8 cellular contexts compared by ENCODE assay signal in genomic region chr16:21158208-21159110, GRCh38. TPM values are rescaled to one million over a fixed set of nuclear protein-coding genes. Genes with fewer than 3 reads are reported as not detected.
A peak's percentile ranks its signal among the peaks of the same experiment; 100 is the strongest.
DNase-seq lines count a peak whose midpoint lies in the region; ATAC-seq and TF ChIP-seq lines count a peak whose summit lies in the region.

TSS of gene LDAF1 (plus strand) at chr16:21158674. CDS start at chr16:21161183, 2,509 bp downstream.

- H3K27ac ChIP-seq in CD8-positive, alpha-beta memory T cell (ENCODE audit: low read depth, low read length) = peak within 1 kb of the TSS; percentile 41
- H3K27ac ChIP-seq in Panc1 (ENCODE audit: low read length) = peak within 1 kb of the TSS; percentile 65
- H3K27ac ChIP-seq in fibroblast of lung (ENCODE audit: insufficient read depth, low read length) = peak within 1 kb of the TSS; percentile 71

- CTCF ChIA-PET in CD8-positive, alpha-beta memory T cell (lab: Charles Lee) = interaction anchor here (1.0 to 1.4 kb wide), 3 partner anchors 31 to 367 kb away, joined by 3 read pairs; no protein-coding TSS in a partner anchor
- CTCF ChIA-PET in Panc1 (lab: Charles Lee) = interaction anchor here (0.7 to 1.8 kb wide), 2 partner anchors 9 to 142 kb away, joined by 4 to 7 read pairs; no protein-coding TSS in a partner anchor

- H3K9me3 Mint-ChIP-seq in CD8-positive, alpha-beta memory T cell = no peaks in the 10 kb centered on the region
- H3K9me3 Mint-ChIP-seq in naive thymus-derived CD8-positive, alpha-beta T cell = no peaks in the 10 kb centered on the region
- H3K9me3 Mint-ChIP-seq in stimulated activated memory B cell treated with anti-CD40 and anti-IgM and Interleukin-4, amounts not matched to agents 10 μg/mL and 1 μg/mL and 100 μg/mL, for 72 hours = no peaks in the 10 kb centered on the region

- no peaks in the 10 kb centered on the region for H3K36me3 ChIP-seq in CD8-positive, alpha-beta memory T cell (ENCODE audit: insufficient read depth, low read length)
- H3K36me3 ChIP-seq in Panc1 (ENCODE audit: control insufficient read depth, insufficient read depth, low read length) (no peaks in the 10 kb centered on the region; the same call in 1 of the 2 replicates), fibroblast of lung (ENCODE audit: control insufficient read depth, insufficient read depth, low read length) (no peaks in the 10 kb centered on the region)

- no peaks in the 10 kb centered on the region for H3K27me3 Mint-ChIP-seq in CD8-positive, alpha-beta memory T cell
- H3K27me3 Mint-ChIP-seq in naive thymus-derived CD8-positive, alpha-beta T cell = no peaks in the 10 kb centered on the region
- H3K27me3 Mint-ChIP-seq in stimulated activated memory B cell treated with anti-CD40 and anti-IgM and Interleukin-4, amounts not matched to agents 10 μg/mL and 1 μg/mL and 100 μg/mL, for 72 hours = no peaks in the 10 kb centered on the region

- intact Hi-C loops in Panc1 (cut with micrococcal nuclease; ENCODE audit: unreplicated experiment) = loop anchor here (5.0 kb wide), 1 partner anchor 144 kb away; no protein-coding TSS in a partner anchor

- ATAC-seq in GM19463 (IDR thresholded peaks at IDR 0.05; ENCODE audit: unreplicated experiment) (peak; percentile 84), Panc1 (peak; percentile 95)
- peak; percentile 97 to 98 for ATAC-seq in naive thymus-derived CD8-positive, alpha-beta T cell
- peak; percentile 96 for ATAC-seq in stimulated activated memory B cell treated with anti-CD40 and anti-IgM and Interleukin-4, amounts not matched to agents 10 μg/mL and 1 μg/mL and 100 μg/mL, for 72 hours

- no peaks in the 10 kb centered on the region for H3K79me2 ChIP-seq in fibroblast of lung (ENCODE audit: control insufficient read depth, insufficient read depth, low read length)

- in situ Hi-C loops in Panc1 (cut with HindIII; ENCODE audit: low pct_unique_long_range_greater_than_20kb, low sequenced_read_pairs) = no loop called here

- H3K9ac ChIP-seq in fibroblast of lung (ENCODE audit: insufficient read depth, low read length) = peak within 1 kb of the TSS; percentile 52

- DNase-seq in CD8-positive, alpha-beta memory T cell = peak; percentile 62 to 79 (median 68)
- peak; percentile 84 for DNase-seq in HT-29 (ENCODE audit: low spot score)
- DNase-seq in Panc1 (ENCODE audit: low read depth, low spot score) = no peak
- DNase-seq in activated T-helper 1 cell treated with Interleukin-2 at 50 U/mL for 16 hours (ENCODE audit: low read depth) = peak; percentile 73
- DNase-seq in fibroblast of lung (ENCODE audit: low read depth in 2 of 2) = peak; percentile 68 to 70
- DNase-seq in naive thymus-derived CD8-positive, alpha-beta T cell = peak; percentile 55 to 79 (median 73)

- H3K4me2 ChIP-seq in fibroblast of lung (ENCODE audit: extremely low read depth, insufficient read depth, low read length) = peak within 1 kb of the TSS; percentile 93

- H3K27ac Mint-ChIP-seq in CD8-positive, alpha-beta memory T cell = peak within 1 kb of the TSS; percentile 58 to 95 (median 84)
- peak within 1 kb of the TSS; percentile 37 to 90 (median 80) for H3K27ac Mint-ChIP-seq in naive thymus-derived CD8-positive, alpha-beta T cell
- H3K27ac Mint-ChIP-seq in stimulated activated memory B cell treated with anti-CD40 and anti-IgM and Interleukin-4, amounts not matched to agents 10 μg/mL and 1 μg/mL and 100 μg/mL, for 72 hours = peak within 1 kb of the TSS; percentile 83

- POLR2A ChIA-PET in CD8-positive, alpha-beta memory T cell (lab: Charles Lee) = interaction anchor here (0.5 kb wide), 1 partner anchor 398 kb away, joined by 6 read pairs; no protein-coding TSS in a partner anchor
- POLR2A ChIA-PET in Panc1 (lab: Charles Lee) = interaction anchor here (0.7 kb wide), 1 partner anchor 142 kb away, joined by 6 read pairs; no protein-coding TSS in a partner anchor
- POLR2A ChIA-PET in naive thymus-derived CD8-positive, alpha-beta T cell (lab: Charles Lee) = no interaction called here

- H3K4me3 ChIP-seq in CD8-positive, alpha-beta memory T cell (ENCODE audit: low read length) = peak within 1 kb of the TSS; percentile 88
- peak within 1 kb of the TSS; percentile 61 to 76 for H3K4me3 ChIP-seq in Panc1 (ENCODE audit: low read depth in 2 of 2, low read length in 2 of 2)
- peak within 1 kb of the TSS; percentile 61 to 82 (median 69) for H3K4me3 ChIP-seq in fibroblast of lung (replicated peaks in 1 of 4; ENCODE audit: control extremely low read depth in 1 of 4, insufficient read depth in 1 of 4, low read depth in 3 of 4, low read length in 4 of 4)

- no peaks in the 10 kb centered on the region for H3K9me3 ChIP-seq in CD8-positive, alpha-beta memory T cell (ENCODE audit: low read length)
- H3K9me3 ChIP-seq in Panc1 (ENCODE audit: control insufficient read depth, insufficient read depth, low read depth, low read length) (no peaks in the 10 kb centered on the region), fibroblast of lung (ENCODE audit: control insufficient read depth, insufficient read depth, low read depth, low read length) (no peaks in the 10 kb centered on the region)

- no peaks in the 10 kb centered on the region for H3K27me3 ChIP-seq in CD8-positive, alpha-beta memory T cell (ENCODE audit: insufficient read depth, low read length, poor library complexity, severe bottlenecking)
- H3K27me3 ChIP-seq in Panc1 (ENCODE audit: control insufficient read depth, insufficient read depth, low read length) (no peaks in the 10 kb centered on the region), fibroblast of lung (ENCODE audit: control insufficient read depth, insufficient read depth, low read length) (no peaks in the 10 kb centered on the region)

- no peaks in the 10 kb centered on the region for H4K20me1 ChIP-seq in fibroblast of lung (ENCODE audit: control insufficient read depth, extremely low read depth, insufficient read depth, low read length)

- H3K4me1 ChIP-seq in CD8-positive, alpha-beta memory T cell (ENCODE audit: insufficient read depth, low read length) = peaks cover 19% of the 10 kb centered on the region
- H3K4me1 ChIP-seq in Panc1 (ENCODE audit: control insufficient read depth, insufficient read depth, low read length) (peaks cover 3% of the 10 kb centered on the region; the same call in 1 of the 2 replicates), fibroblast of lung (ENCODE audit: control insufficient read depth, extremely low read depth, insufficient read depth, low read length) (peaks cover 17% of the 10 kb centered on the region)

- TF ChIP-seq CTCF in Panc1 (IDR thresholded peaks at IDR 0.05) (no peak), fibroblast of lung (conservative IDR thresholded peaks at IDR 0.05 in 1 of 2, IDR thresholded peaks at IDR 0.05 in 1 of 2; ENCODE audit: low read depth in 1 of 2, low read length in 2 of 2) (no peak)

- peak within 1 kb of the TSS; percentile 87 to 96 (median 92) for H3K4me3 Mint-ChIP-seq in CD8-positive, alpha-beta memory T cell
- H3K4me3 Mint-ChIP-seq in naive thymus-derived CD8-positive, alpha-beta T cell = peak within 1 kb of the TSS; percentile 86 to 96 (median 90)
- peak within 1 kb of the TSS; percentile 96 for H3K4me3 Mint-ChIP-seq in stimulated activated memory B cell treated with anti-CD40 and anti-IgM and Interleukin-4, amounts not matched to agents 10 μg/mL and 1 μg/mL and 100 μg/mL, for 72 hours

- H3K4me1 Mint-ChIP-seq in CD8-positive, alpha-beta memory T cell = peaks cover 20 to 47% (median 37%) of the 10 kb centered on the region in 3 donors
- peaks cover 7 to 27% (median 22%) of the 10 kb centered on the region in 4 donors for H3K4me1 Mint-ChIP-seq in naive thymus-derived CD8-positive, alpha-beta T cell
- H3K4me1 Mint-ChIP-seq in stimulated activated memory B cell treated with anti-CD40 and anti-IgM and Interleukin-4, amounts not matched to agents 10 μg/mL and 1 μg/mL and 100 μg/mL, for 72 hours = peaks cover 18% of the 10 kb centered on the region

- H3K36me3 Mint-ChIP-seq in CD8-positive, alpha-beta memory T cell = peaks cover 0 to 16% (median 3%) of the 10 kb centered on the region in 3 donors
- peaks cover 0 to 17% (median 0%) of the 10 kb centered on the region in 3 donors for H3K36me3 Mint-ChIP-seq in naive thymus-derived CD8-positive, alpha-beta T cell
- peaks cover 11% of the 10 kb centered on the region for H3K36me3 Mint-ChIP-seq in stimulated activated memory B cell treated with anti-CD40 and anti-IgM and Interleukin-4, amounts not matched to agents 10 μg/mL and 1 μg/mL and 100 μg/mL, for 72 hours

- peak within 1 kb of the TSS; percentile 97 for H2AFZ ChIP-seq in fibroblast of lung (ENCODE audit: low read length)

- BruUV-seq in Panc1 (replicated peaks; lab: Mats Ljungman, UMichigan) = no TSS peak

RNA-seq across cellular contexts. Expression of gene LDAF1, which starts in this region (rescaled TPM):
- total RNA-seq in CD8-positive, alpha-beta memory T cell = 1 to 10 TPM; 8.8 to 9.5 TPM
- 16.0 TPM for polyA plus RNA-seq in CD8-positive, alpha-beta memory T cell
- total RNA-seq in HT-29 (2014; rRNA removed; shearing (Covaris generic)) = 10.9 and 13.3 TPM in 2 replicates
- total RNA-seq in Panc1 (2021; ENCODE audit: unreplicated experiment) (15.2 TPM), fibroblast of lung (112 and 123 TPM in 2 replicates)
- 14.6 TPM for polyA plus RNA-seq in Panc1 (2012; ENCODE audit: insufficient read length)
- 31.6 and 36.3 TPM in 2 replicates for polyA plus RNA-seq in fibroblast of lung
- 26.1 and 28.4 TPM in 2 replicates for polyA plus RNA-seq in fibroblast of lung (2012)
- 21.5 and 29.9 TPM in 2 replicates for polyA minus RNA-seq in fibroblast of lung (ENCODE audit: low replicate concordance)
- 10 to 100 TPM in 1 of 2 experiments, 1 to 10 TPM in 1; 8.3 to 10.6 TPM for total RNA-seq in naive thymus-derived CD8-positive, alpha-beta T cell
- polyA plus RNA-seq in naive thymus-derived CD8-positive, alpha-beta T cell = 10 to 100 TPM; 13.1 to 16.7 (median 16.4) TPM
